In the genomic region with DNA sequence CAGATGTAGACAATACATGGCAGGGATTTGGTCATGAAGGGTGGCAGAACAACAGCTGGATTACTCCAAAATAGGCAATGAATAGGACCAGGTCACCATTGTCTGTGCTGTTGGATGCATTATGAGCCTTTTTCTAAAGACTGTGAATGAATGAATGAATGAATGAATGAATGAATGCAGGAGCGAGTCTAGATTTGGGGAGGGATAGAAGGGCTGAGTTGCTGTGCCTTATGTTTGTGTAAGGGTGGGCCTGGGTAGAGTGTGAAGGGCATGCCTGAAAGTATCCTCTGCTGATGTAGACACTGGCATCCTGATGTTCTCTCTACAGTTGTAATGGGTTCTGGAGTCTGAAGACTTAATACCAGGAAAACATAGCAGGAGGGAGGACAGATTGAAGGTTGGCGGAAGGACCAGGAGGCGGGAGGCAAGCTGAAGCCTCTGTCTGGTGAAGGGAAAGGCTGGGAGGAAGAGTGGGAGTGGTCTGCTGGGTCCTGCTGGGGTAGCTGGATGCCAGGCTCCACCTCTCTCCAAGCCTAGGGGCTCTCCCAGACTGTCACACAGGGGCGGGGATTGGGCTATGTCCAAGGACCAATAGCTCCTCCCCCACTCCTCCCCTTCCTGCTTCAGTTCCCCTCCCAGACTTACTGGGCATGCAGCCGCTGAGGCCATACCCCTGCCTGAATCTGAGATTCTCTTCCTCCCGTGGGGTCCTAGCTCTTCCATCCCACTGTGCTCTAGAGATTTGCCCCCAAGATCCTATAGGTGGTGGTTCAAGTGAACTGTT, we compare ENCODE assay signal across 8 cellular contexts. TPM values are rescaled to one million over a fixed set of nuclear protein-coding genes. Genes with fewer than 3 reads are reported as not detected.
DNase-seq lines count a peak whose midpoint lies in the region; ATAC-seq and TF ChIP-seq lines count a peak whose summit lies in the region.

No MANE protein-coding gene starts in this region.

- H3K4me1 ChIP-seq in breast epithelium: peaks cover 5 to 10% of the 10 kb centered on the region in 2 donors
- peaks cover 12 to 38% (median 27%) of the 10 kb centered on the region in 6 donors for H3K4me1 ChIP-seq in spleen

- CTCF ChIA-PET in activated CD4-positive, alpha-beta memory T cell treated with anti-CD3 and anti-CD28 coated beads for 36 hours (lab: Charles Lee): interaction anchor here (1.2 to 2.7 kb wide), 2 partner anchors 90 to 214 kb away, joined by 4 to 10 read pairs; a partner anchor contains a TSS
- CTCF ChIA-PET in activated CD4-positive, alpha-beta memory T cell treated with anti-CD3 and anti-CD28 coated beads, Interleukin-2, amount 10 ng/mL, durations not matched to agents 7 days and 5 days (lab: Charles Lee): interaction anchor here (0.5 to 1.3 kb wide), 2 partner anchors 90 to 219 kb away, joined by 3 to 5 read pairs; no protein-coding TSS in a partner anchor

- H3K27me3 ChIP-seq in breast epithelium (no peaks in the 10 kb centered on the region), spleen (replicated peaks in 1 of 7) (no peaks in the 10 kb centered on the region)

- ATAC-seq in HG02885 (IDR thresholded peaks at IDR 0.05; ENCODE audit: poor library complexity, unreplicated experiment): peak; percentile 72

- H3K9me3 ChIP-seq in breast epithelium: no peaks in the 10 kb centered on the region
- no peaks in the 10 kb centered on the region for H3K9me3 ChIP-seq in spleen

- peaks cover under 1% of the 10 kb centered on the region for H3K36me3 Mint-ChIP-seq in activated CD4-positive, alpha-beta memory T cell treated with anti-CD3 and anti-CD28 coated beads for 36 hours
- H3K36me3 Mint-ChIP-seq in activated CD4-positive, alpha-beta memory T cell treated with anti-CD3 and anti-CD28 coated beads, Interleukin-2, amount 10 ng/mL, durations not matched to agents 7 days and 5 days (ENCODE audit: low read depth): no peaks in the 10 kb centered on the region

- DNase-seq in activated CD4-positive, alpha-beta memory T cell treated with anti-CD3 and anti-CD28 coated beads for 36 hours: peak; percentile 37
- no peak for DNase-seq in activated CD4-positive, alpha-beta memory T cell treated with anti-CD3 and anti-CD28 coated beads, Interleukin-2, amount 10 ng/mL, durations not matched to agents 7 days and 5 days
- DNase-seq in NCI-H226: peak; percentile 81
- DNase-seq in breast epithelium (ENCODE audit: low spot score in 2 of 2): peak; percentile 68 to 76
- peak; percentile 77 for DNase-seq in inferior parietal cortex (ENCODE audit: extremely low spot score)
- DNase-seq in spleen: peak; percentile 87
- DNase-seq in NCI-H1092 (lab: John Stamatoyannopoulos, UW): no peak

- H3K9me3 Mint-ChIP-seq in activated CD4-positive, alpha-beta memory T cell treated with anti-CD3 and anti-CD28 coated beads for 36 hours: no peaks in the 10 kb centered on the region
- H3K9me3 Mint-ChIP-seq in activated CD4-positive, alpha-beta memory T cell treated with anti-CD3 and anti-CD28 coated beads, Interleukin-2, amount 10 ng/mL, durations not matched to agents 7 days and 5 days: no peaks in the 10 kb centered on the region

- POLR2A ChIA-PET in activated CD4-positive, alpha-beta memory T cell treated with anti-CD3 and anti-CD28 coated beads for 36 hours (lab: Charles Lee): no interaction called here
- POLR2A ChIA-PET in activated CD4-positive, alpha-beta memory T cell treated with anti-CD3 and anti-CD28 coated beads, Interleukin-2, amount 10 ng/mL, durations not matched to agents 7 days and 5 days (lab: Charles Lee): interaction anchor here (1.1 kb wide), 1 partner anchor 13 kb away, joined by 3 read pairs; a partner anchor contains a TSS

- H3K27ac ChIP-seq in breast epithelium (peak overlapping the region in 1 of 2 donors; percentile 71), spleen (peak overlapping the region; percentile 38 to 74 (median 59))

- H3K27me3 Mint-ChIP-seq in activated CD4-positive, alpha-beta memory T cell treated with anti-CD3 and anti-CD28 coated beads for 36 hours: no peaks in the 10 kb centered on the region
- peaks cover 4% of the 10 kb centered on the region for H3K27me3 Mint-ChIP-seq in activated CD4-positive, alpha-beta memory T cell treated with anti-CD3 and anti-CD28 coated beads, Interleukin-2, amount 10 ng/mL, durations not matched to agents 7 days and 5 days

- H3K4me3 Mint-ChIP-seq in activated CD4-positive, alpha-beta memory T cell treated with anti-CD3 and anti-CD28 coated beads for 36 hours: no peak overlapping the region
- no peak overlapping the region for H3K4me3 Mint-ChIP-seq in activated CD4-positive, alpha-beta memory T cell treated with anti-CD3 and anti-CD28 coated beads, Interleukin-2, amount 10 ng/mL, durations not matched to agents 7 days and 5 days

- TF ChIP-seq POLR2A in breast epithelium (IDR thresholded peaks at IDR 0.05): no peak
- TF ChIP-seq POLR2A in spleen (IDR thresholded peaks at IDR 0.05): no peak

- H3K4me1 Mint-ChIP-seq in activated CD4-positive, alpha-beta memory T cell treated with anti-CD3 and anti-CD28 coated beads for 36 hours (ENCODE audit: low read depth): peaks cover 18% of the 10 kb centered on the region
- H3K4me1 Mint-ChIP-seq in activated CD4-positive, alpha-beta memory T cell treated with anti-CD3 and anti-CD28 coated beads, Interleukin-2, amount 10 ng/mL, durations not matched to agents 7 days and 5 days: peaks cover 15% of the 10 kb centered on the region

- TF ChIP-seq CTCF in breast epithelium (IDR thresholded peaks at IDR 0.05): no peak
- no peak for TF ChIP-seq CTCF in spleen (IDR thresholded peaks at IDR 0.05 in 8 of 11, conservative IDR thresholded peaks at IDR 0.05 in 3 of 11)

- intact Hi-C loops in activated CD4-positive, alpha-beta memory T cell treated with anti-CD3 and anti-CD28 coated beads for 36 hours (cut with micrococcal nuclease): no loop called here
- intact Hi-C loops in breast epithelium (cut with DNase I; ENCODE audit: low total_unique reads) (no loop called here), spleen (cut with DNase I; ENCODE audit: low total_unique reads) (no loop called here)

- 24 to 40% (median 32%) methylated on average over 6 of the region's 6 CpGs for WGBS in spleen, 5 donors

- H3K36me3 ChIP-seq in breast epithelium (no peaks in the 10 kb centered on the region), spleen (peaks cover 0 to 17% (median 11%) of the 10 kb centered on the region in 6 donors)

- no peak overlapping the region for H3K27ac Mint-ChIP-seq in activated CD4-positive, alpha-beta memory T cell treated with anti-CD3 and anti-CD28 coated beads for 36 hours
- H3K27ac Mint-ChIP-seq in activated CD4-positive, alpha-beta memory T cell treated with anti-CD3 and anti-CD28 coated beads, Interleukin-2, amount 10 ng/mL, durations not matched to agents 7 days and 5 days: no peak overlapping the region

- H3K4me3 ChIP-seq in breast epithelium (no peak overlapping the region), spleen (peak overlapping the region in 1 of 8 donors; percentile 2)

RNA-seq across cellular contexts. Expression of a gene that starts 4.8 kb away (rescaled TPM):
- total RNA-seq in activated CD4-positive, alpha-beta memory T cell treated with anti-CD3 and anti-CD28 coated beads for 36 hours: 1 to 10 TPM; 6.4 to 8.0 TPM
- 1 to 10 TPM; 7.9 to 9.9 TPM for total RNA-seq in activated CD4-positive, alpha-beta memory T cell treated with anti-CD3 and anti-CD28 coated beads, Interleukin-2, amount 10 ng/mL, durations not matched to agents 7 days and 5 days
- total RNA-seq in breast epithelium (10 to 100 TPM; 21.6 to 43.9 (median 32.6) TPM), spleen (10 to 100 TPM; 11.3 to 27.6 (median 19.9) TPM)
- polyA plus RNA-seq in spleen: 1 to 10 TPM; 6.3 to 8.1 (median 6.8) TPM

RNA-seq across cellular contexts. Expression of a gene that starts 12.2 kb away (rescaled TPM):
- 10 to 100 TPM; 35.1 to 37.8 TPM for total RNA-seq in activated CD4-positive, alpha-beta memory T cell treated with anti-CD3 and anti-CD28 coated beads for 36 hours
- 10 to 100 TPM; 38.5 to 39.2 TPM for total RNA-seq in activated CD4-positive, alpha-beta memory T cell treated with anti-CD3 and anti-CD28 coated beads, Interleukin-2, amount 10 ng/mL, durations not matched to agents 7 days and 5 days
- total RNA-seq in breast epithelium: 100 to 1,000 TPM in 2 of 3 donors, 10 to 100 TPM in 1; 40.0 to 129 (median 121) TPM
- total RNA-seq in spleen: 10 to 100 TPM; 29.8 to 72.7 (median 37.1) TPM
- 10 to 100 TPM; 23.4 to 36.5 (median 35.8) TPM for polyA plus RNA-seq in spleen

RNA-seq across cellular contexts. Expression of a gene that starts 12.4 kb away (rescaled TPM):
- total RNA-seq in activated CD4-positive, alpha-beta memory T cell treated with anti-CD3 and anti-CD28 coated beads for 36 hours: 10 to 100 TPM; 40.2 to 41.3 TPM
- 10 to 100 TPM; 39.0 to 40.5 TPM for total RNA-seq in activated CD4-positive, alpha-beta memory T cell treated with anti-CD3 and anti-CD28 coated beads, Interleukin-2, amount 10 ng/mL, durations not matched to agents 7 days and 5 days
- 10 to 100 TPM; 30.7 to 49.2 (median 39.3) TPM for total RNA-seq in breast epithelium
- total RNA-seq in spleen: 10 to 100 TPM; 32.7 to 71.3 (median 46.9) TPM
- 10 to 100 TPM; 10.7 to 33.8 (median 19.8) TPM for polyA plus RNA-seq in spleen

RNA-seq across cellular contexts. Expression of a gene that starts 28.1 kb away (rescaled TPM):
- total RNA-seq in activated CD4-positive, alpha-beta memory T cell treated with anti-CD3 and anti-CD28 coated beads for 36 hours: under 1 TPM in 1 of 2 experiments, not detected in 1; 0.56 TPM
- under 1 TPM in 1 of 2 experiments, not detected in 1; 0.18 TPM for total RNA-seq in activated CD4-positive, alpha-beta memory T cell treated with anti-CD3 and anti-CD28 coated beads, Interleukin-2, amount 10 ng/mL, durations not matched to agents 7 days and 5 days
- total RNA-seq in breast epithelium: 10 to 100 TPM in 2 of 3 donors, under 1 TPM in 1; 0.96 to 25.2 (median 12.9) TPM
- total RNA-seq in spleen: 1 to 10 TPM in 6 of 7 donors, not detected in 1; 1.0 to 3.8 (median 2.8) TPM
- polyA plus RNA-seq in spleen: 1 to 10 TPM in 1 of 3 donors, under 1 TPM in 2; 0.65 to 1.4 (median 0.83) TPM

RNA-seq across cellular contexts. Expression of a gene that starts 28.2 kb away (rescaled TPM):
- total RNA-seq in activated CD4-positive, alpha-beta memory T cell treated with anti-CD3 and anti-CD28 coated beads for 36 hours: 10 to 100 TPM; 18.6 to 20.3 TPM
- total RNA-seq in activated CD4-positive, alpha-beta memory T cell treated with anti-CD3 and anti-CD28 coated beads, Interleukin-2, amount 10 ng/mL, durations not matched to agents 7 days and 5 days: 10 to 100 TPM; 18.5 to 19.6 TPM
- total RNA-seq in breast epithelium (10 to 100 TPM; 12.3 to 21.6 (median 14.9) TPM), spleen (10 to 100 TPM; 19.0 to 40.7 (median 27.6) TPM)
- 10 to 100 TPM in 2 of 3 donors, 1 to 10 TPM in 1; 6.0 to 17.0 (median 15.1) TPM for polyA plus RNA-seq in spleen

Comparison
In these comparisons a context has a peak if more than half of its experiments do, and no peak if none do; other contexts are left out.
1. DNase-seq: peak in activated CD4-positive, alpha-beta memory T cell treated with anti-CD3 and anti-CD28 coated beads for 36 hours (single experiment), NCI-H226 (single experiment), breast epithelium (2 of 2), inferior parietal cortex (single experiment) and spleen (single experiment); none in activated CD4-positive, alpha-beta memory T cell treated with anti-CD3 and anti-CD28 coated beads, Interleukin-2, amount 10 ng/mL, durations not matched to agents 7 days and 5 days (single experiment) and NCI-H1092 (single experiment).